Comparison of ENCODE assay signal across 1 cellular context in the genomic region with DNA sequence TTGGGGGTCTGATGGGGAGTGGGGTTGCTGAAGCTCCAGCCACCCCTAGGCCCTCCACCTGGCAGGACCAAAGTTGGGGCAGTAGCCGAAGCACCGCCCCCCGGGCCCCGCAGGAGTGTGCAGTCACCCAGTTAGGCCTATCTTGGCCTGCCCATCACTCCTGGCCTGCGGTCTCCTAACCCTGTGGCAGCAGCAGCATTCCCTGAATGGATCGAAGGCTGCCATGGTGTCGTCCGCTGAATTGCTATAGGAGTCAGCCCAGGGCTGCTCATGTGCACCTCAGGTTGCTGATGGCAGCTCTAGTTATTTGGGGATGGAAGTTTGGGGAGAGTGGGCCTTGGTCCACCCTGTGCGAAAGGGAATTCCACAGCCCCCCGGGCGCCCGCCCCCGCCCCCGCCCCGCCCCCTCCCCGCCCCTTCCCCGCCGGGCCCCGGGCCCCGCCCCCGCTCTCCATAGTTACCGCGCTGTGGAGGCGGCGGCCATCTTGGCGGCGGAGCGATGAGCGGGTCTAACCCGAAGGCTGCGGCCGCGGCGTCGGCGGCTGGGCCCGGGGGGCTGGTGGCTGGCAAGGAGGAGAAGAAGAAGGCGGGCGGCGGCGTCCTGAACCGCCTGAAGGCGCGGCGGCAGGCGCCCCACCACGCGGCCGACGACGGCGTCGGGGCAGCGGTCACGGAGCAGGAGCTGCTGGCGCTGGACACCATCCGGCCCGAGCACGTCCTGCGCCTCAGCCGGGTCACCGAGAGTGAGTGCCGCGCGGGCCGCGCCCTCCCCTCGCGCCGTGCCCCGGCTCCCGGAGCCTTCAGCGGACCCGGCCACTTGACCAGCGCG.
TF ChIP-seq lines count a peak whose summit lies in the region.

A gene (plus strand): TSS at position 483 of the 829 bp plus-strand sequence. CDS start 17 bp downstream, at position 500.

TF ChIP-seq in GM12878, 131 proteins besides CTCF, POLR2A, EP300 and RAD21 (continued from another document and continues in another):
- TF ChIP-seq HCFC1 (IDR thresholded peaks at IDR 0.05; ENCODE audit: low read length) (no peak), ASH2L (IDR thresholded peaks at IDR 0.05; ENCODE audit: borderline replicate concordance, low read depth) (no peak), SMC3 (IDR thresholded peaks at IDR 0.05; ENCODE audit: borderline replicate concordance, low read length) (no peak), SMAD1 (IDR thresholded peaks at IDR 0.05; ENCODE audit: low read depth, partially characterized antibody) (no peak), YY1 (IDR thresholded peaks at IDR 0.05; ENCODE audit: low read depth, low read length) (peak; percentile 96), PAX5 (IDR thresholded peaks at IDR 0.05; ENCODE audit: borderline replicate concordance, low read depth, low read length) (no peak), BCL11A (IDR thresholded peaks at IDR 0.05; ENCODE audit: low read depth, low read length) (no peak), SUPT20H (IDR thresholded peaks at IDR 0.05; ENCODE audit: borderline replicate concordance, control insufficient read depth, low read depth, low read length) (no peak), JUND (IDR thresholded peaks at IDR 0.05; ENCODE audit: low read depth, low read length) (no peak), MYB (IDR thresholded peaks at IDR 0.05; ENCODE audit: borderline replicate concordance, low read depth, low read length) (no peak), MXI1 (IDR thresholded peaks at IDR 0.05; ENCODE audit: low read depth, low read length) (no peak), CREM (IDR thresholded peaks at IDR 0.05; ENCODE audit: low read depth) (no peak), POLR2AphosphoS5 (IDR thresholded peaks at IDR 0.05; ENCODE audit: low read length) (no peak), ZNF384 (IDR thresholded peaks at IDR 0.05; ENCODE audit: borderline replicate concordance, low read depth, low read length) (no peak), STAT3 (IDR thresholded peaks at IDR 0.05; ENCODE audit: low read depth, low read length) (no peak), CBX3 (IDR thresholded peaks at IDR 0.05; ENCODE audit: borderline replicate concordance, low read depth) (no peak), RAD51 (IDR thresholded peaks at IDR 0.05) (no peak), NFIC (IDR thresholded peaks at IDR 0.05; ENCODE audit: low read depth, low read length) (no peak), SUZ12 (IDR thresholded peaks at IDR 0.05; ENCODE audit: unreplicated experiment) (no peak), DPF2 (IDR thresholded peaks at IDR 0.05) (peak; percentile 75), FOXM1 (IDR thresholded peaks at IDR 0.05; ENCODE audit: low read depth, low read length) (no peak), ESRRA (IDR thresholded peaks at IDR 0.05; ENCODE audit: low read length) (no peak), EZH2 (IDR thresholded peaks at IDR 0.05; ENCODE audit: borderline replicate concordance, control insufficient read depth, low read depth, low read length) (no peak)
- TF ChIP-seq, protein P1, sequence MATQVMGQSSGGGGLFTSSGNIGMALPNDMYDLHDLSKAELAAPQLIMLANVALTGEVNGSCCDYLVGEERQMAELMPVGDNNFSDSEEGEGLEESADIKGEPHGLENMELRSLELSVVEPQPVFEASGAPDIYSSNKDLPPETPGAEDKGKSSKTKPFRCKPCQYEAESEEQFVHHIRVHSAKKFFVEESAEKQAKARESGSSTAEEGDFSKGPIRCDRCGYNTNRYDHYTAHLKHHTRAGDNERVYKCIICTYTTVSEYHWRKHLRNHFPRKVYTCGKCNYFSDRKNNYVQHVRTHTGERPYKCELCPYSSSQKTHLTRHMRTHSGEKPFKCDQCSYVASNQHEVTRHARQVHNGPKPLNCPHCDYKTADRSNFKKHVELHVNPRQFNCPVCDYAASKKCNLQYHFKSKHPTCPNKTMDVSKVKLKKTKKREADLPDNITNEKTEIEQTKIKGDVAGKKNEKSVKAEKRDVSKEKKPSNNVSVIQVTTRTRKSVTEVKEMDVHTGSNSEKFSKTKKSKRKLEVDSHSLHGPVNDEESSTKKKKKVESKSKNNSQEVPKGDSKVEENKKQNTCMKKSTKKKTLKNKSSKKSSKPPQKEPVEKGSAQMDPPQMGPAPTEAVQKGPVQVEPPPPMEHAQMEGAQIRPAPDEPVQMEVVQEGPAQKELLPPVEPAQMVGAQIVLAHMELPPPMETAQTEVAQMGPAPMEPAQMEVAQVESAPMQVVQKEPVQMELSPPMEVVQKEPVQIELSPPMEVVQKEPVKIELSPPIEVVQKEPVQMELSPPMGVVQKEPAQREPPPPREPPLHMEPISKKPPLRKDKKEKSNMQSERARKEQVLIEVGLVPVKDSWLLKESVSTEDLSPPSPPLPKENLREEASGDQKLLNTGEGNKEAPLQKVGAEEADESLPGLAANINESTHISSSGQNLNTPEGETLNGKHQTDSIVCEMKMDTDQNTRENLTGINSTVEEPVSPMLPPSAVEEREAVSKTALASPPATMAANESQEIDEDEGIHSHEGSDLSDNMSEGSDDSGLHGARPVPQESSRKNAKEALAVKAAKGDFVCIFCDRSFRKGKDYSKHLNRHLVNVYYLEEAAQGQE (IDR thresholded peaks at IDR 0.05; ENCODE audit: low read depth, low read length), result no peak
- TF ChIP-seq, protein P2, sequence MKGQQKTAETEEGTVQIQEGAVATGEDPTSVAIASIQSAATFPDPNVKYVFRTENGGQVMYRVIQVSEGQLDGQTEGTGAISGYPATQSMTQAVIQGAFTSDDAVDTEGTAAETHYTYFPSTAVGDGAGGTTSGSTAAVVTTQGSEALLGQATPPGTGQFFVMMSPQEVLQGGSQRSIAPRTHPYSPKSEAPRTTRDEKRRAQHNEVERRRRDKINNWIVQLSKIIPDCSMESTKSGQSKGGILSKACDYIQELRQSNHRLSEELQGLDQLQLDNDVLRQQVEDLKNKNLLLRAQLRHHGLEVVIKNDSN (IDR thresholded peaks at IDR 0.05; ENCODE audit: borderline replicate concordance, extremely low read length, insufficient read depth, low read depth, low read length), result no peak
- TF ChIP-seq, protein P3, sequence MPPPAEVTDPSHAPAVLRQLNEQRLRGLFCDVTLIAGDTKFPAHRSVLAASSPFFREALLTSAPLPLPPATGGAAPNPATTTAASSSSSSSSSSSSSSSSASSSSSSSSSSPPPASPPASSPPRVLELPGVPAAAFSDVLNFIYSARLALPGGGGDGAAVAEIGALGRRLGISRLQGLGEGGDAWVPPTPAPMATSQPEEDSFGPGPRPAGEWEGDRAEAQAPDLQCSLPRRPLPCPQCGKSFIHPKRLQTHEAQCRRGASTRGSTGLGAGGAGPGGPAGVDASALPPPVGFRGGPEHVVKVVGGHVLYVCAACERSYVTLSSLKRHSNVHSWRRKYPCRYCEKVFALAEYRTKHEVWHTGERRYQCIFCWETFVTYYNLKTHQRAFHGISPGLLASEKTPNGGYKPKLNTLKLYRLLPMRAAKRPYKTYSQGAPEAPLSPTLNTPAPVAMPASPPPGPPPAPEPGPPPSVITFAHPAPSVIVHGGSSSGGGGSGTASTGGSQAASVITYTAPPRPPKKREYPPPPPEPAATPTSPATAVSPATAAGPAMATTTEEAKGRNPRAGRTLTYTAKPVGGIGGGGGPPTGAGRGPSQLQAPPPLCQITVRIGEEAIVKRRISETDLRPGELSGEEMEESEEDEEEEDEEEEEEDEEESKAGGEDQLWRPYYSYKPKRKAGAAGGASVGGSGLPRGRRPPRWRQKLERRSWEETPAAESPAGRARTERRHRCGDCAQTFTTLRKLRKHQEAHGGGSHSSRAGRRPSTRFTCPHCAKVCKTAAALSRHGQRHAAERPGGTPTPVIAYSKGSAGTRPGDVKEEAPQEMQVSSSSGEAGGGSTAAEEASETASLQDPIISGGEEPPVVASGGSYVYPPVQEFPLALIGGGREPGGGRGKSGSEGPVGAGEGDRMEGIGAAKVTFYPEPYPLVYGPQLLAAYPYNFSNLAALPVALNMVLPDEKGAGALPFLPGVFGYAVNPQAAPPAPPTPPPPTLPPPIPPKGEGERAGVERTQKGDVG (CRISPR knock-in tag; IDR thresholded peaks at IDR 0.05), result no peak
- TF ChIP-seq, protein P4, sequence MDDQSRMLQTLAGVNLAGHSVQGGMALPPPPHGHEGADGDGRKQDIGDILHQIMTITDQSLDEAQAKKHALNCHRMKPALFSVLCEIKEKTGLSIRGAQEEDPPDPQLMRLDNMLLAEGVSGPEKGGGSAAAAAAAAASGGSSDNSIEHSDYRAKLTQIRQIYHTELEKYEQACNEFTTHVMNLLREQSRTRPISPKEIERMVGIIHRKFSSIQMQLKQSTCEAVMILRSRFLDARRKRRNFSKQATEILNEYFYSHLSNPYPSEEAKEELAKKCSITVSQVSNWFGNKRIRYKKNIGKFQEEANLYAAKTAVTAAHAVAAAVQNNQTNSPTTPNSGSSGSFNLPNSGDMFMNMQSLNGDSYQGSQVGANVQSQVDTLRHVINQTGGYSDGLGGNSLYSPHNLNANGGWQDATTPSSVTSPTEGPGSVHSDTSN (IDR thresholded peaks at IDR 0.05; ENCODE audit: insufficient replicate concordance, low read depth, low read length), result no peak
- TF ChIP-seq, protein P5, sequence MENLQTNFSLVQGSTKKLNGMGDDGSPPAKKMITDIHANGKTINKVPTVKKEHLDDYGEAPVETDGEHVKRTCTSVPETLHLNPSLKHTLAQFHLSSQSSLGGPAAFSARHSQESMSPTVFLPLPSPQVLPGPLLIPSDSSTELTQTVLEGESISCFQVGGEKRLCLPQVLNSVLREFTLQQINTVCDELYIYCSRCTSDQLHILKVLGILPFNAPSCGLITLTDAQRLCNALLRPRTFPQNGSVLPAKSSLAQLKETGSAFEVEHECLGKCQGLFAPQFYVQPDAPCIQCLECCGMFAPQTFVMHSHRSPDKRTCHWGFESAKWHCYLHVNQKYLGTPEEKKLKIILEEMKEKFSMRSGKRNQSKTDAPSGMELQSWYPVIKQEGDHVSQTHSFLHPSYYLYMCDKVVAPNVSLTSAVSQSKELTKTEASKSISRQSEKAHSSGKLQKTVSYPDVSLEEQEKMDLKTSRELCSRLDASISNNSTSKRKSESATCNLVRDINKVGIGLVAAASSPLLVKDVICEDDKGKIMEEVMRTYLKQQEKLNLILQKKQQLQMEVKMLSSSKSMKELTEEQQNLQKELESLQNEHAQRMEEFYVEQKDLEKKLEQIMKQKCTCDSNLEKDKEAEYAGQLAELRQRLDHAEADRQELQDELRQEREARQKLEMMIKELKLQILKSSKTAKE (IDR thresholded peaks at IDR 0.05; ENCODE audit: low read depth, poor library complexity, severe bottlenecking), result no peak
- TF ChIP-seq, protein P6, sequence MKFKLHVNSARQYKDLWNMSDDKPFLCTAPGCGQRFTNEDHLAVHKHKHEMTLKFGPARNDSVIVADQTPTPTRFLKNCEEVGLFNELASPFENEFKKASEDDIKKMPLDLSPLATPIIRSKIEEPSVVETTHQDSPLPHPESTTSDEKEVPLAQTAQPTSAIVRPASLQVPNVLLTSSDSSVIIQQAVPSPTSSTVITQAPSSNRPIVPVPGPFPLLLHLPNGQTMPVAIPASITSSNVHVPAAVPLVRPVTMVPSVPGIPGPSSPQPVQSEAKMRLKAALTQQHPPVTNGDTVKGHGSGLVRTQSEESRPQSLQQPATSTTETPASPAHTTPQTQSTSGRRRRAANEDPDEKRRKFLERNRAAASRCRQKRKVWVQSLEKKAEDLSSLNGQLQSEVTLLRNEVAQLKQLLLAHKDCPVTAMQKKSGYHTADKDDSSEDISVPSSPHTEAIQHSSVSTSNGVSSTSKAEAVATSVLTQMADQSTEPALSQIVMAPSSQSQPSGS (IDR thresholded peaks at IDR 0.05; ENCODE audit: low read length), result no peak
- TF ChIP-seq, protein P7, sequence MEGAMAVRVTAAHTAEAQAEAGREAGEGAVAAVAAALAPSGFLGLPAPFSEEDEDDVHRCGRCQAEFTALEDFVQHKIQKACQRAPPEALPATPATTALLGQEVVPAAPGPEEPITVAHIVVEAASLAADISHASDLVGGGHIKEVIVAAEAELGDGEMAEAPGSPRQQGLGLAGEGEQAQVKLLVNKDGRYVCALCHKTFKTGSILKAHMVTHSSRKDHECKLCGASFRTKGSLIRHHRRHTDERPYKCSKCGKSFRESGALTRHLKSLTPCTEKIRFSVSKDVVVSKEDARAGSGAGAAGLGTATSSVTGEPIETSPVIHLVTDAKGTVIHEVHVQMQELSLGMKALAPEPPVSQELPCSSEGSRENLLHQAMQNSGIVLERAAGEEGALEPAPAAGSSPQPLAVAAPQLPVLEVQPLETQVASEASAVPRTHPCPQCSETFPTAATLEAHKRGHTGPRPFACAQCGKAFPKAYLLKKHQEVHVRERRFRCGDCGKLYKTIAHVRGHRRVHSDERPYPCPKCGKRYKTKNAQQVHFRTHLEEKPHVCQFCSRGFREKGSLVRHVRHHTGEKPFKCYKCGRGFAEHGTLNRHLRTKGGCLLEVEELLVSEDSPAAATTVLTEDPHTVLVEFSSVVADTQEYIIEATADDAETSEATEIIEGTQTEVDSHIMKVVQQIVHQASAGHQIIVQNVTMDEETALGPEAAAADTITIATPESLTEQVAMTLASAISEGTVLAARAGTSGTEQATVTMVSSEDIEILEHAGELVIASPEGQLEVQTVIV (IDR thresholded peaks at IDR 0.05; ENCODE audit: borderline replicate concordance, partially characterized antibody), result no peak
- TF ChIP-seq, protein P8, sequence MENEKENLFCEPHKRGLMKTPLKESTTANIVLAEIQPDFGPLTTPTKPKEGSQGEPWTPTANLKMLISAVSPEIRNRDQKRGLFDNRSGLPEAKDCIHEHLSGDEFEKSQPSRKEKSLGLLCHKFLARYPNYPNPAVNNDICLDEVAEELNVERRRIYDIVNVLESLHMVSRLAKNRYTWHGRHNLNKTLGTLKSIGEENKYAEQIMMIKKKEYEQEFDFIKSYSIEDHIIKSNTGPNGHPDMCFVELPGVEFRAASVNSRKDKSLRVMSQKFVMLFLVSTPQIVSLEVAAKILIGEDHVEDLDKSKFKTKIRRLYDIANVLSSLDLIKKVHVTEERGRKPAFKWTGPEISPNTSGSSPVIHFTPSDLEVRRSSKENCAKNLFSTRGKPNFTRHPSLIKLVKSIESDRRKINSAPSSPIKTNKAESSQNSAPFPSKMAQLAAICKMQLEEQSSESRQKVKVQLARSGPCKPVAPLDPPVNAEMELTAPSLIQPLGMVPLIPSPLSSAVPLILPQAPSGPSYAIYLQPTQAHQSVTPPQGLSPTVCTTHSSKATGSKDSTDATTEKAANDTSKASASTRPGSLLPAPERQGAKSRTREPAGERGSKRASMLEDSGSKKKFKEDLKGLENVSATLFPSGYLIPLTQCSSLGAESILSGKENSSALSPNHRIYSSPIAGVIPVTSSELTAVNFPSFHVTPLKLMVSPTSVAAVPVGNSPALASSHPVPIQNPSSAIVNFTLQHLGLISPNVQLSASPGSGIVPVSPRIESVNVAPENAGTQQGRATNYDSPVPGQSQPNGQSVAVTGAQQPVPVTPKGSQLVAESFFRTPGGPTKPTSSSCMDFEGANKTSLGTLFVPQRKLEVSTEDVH (IDR thresholded peaks at IDR 0.05; ENCODE audit: low read depth, partially characterized antibody), result no peak
- TF ChIP-seq, protein P9, sequence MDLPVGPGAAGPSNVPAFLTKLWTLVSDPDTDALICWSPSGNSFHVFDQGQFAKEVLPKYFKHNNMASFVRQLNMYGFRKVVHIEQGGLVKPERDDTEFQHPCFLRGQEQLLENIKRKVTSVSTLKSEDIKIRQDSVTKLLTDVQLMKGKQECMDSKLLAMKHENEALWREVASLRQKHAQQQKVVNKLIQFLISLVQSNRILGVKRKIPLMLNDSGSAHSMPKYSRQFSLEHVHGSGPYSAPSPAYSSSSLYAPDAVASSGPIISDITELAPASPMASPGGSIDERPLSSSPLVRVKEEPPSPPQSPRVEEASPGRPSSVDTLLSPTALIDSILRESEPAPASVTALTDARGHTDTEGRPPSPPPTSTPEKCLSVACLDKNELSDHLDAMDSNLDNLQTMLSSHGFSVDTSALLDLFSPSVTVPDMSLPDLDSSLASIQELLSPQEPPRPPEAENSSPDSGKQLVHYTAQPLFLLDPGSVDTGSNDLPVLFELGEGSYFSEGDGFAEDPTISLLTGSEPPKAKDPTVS (IDR thresholded peaks at IDR 0.05; ENCODE audit: low read depth, low read length), result no peak
